ENCODE assay signal across 1 cellular context in genomic region chr12:52036587-52037171, GRCh38.
A peak's percentile ranks its signal among the peaks of the same experiment; 100 is the strongest.
TF ChIP-seq lines count a peak whose summit lies in the region.

No MANE protein-coding gene starts in this region.

TF ChIP-seq in HepG2, 621 proteins besides CTCF, POLR2A, EP300 and RAD21 (continued from another document and continues in another):
- TF ChIP-seq HOXA9 (CRISPR knock-in tag; IDR thresholded peaks at IDR 0.05; ENCODE audit: borderline replicate concordance) (no peak), CERS6 (CRISPR knock-in tag; IDR thresholded peaks at IDR 0.05) (no peak), ZSCAN5A (CRISPR knock-in tag; IDR thresholded peaks at IDR 0.05; ENCODE audit: borderline replicate concordance) (no peak), ZNF780A (CRISPR knock-in tag; IDR thresholded peaks at IDR 0.05) (no peak), ZNF687 (CRISPR knock-in tag; IDR thresholded peaks at IDR 0.05) (peak; percentile 74; the same call in 1 of the 2 replicates), ZNF605 (CRISPR knock-in tag; IDR thresholded peaks at IDR 0.05) (peak; percentile 28; the same call in 1 of the 2 replicates), ZNF460 (CRISPR knock-in tag; IDR thresholded peaks at IDR 0.05; ENCODE audit: borderline replicate concordance) (no peak), ASH2L (IDR thresholded peaks at IDR 0.05; ENCODE audit: insufficient read length, low read depth, low read length) (no peak), ZNF251 (CRISPR knock-in tag; IDR thresholded peaks at IDR 0.05) (no peak), SIN3A (IDR thresholded peaks at IDR 0.05; ENCODE audit: borderline replicate concordance, low read depth, low read length) (no peak), NPAS2 (CRISPR knock-in tag; IDR thresholded peaks at IDR 0.05; ENCODE audit: borderline replicate concordance) (no peak), ZSCAN31 (CRISPR knock-in tag; IDR thresholded peaks at IDR 0.05; ENCODE audit: low read depth) (no peak), E2F1 (CRISPR knock-in tag; IDR thresholded peaks at IDR 0.05) (no peak), ZHX1 (CRISPR knock-in tag; IDR thresholded peaks at IDR 0.05; ENCODE audit: low read depth) (no peak), ZKSCAN8 (CRISPR knock-in tag; IDR thresholded peaks at IDR 0.05; ENCODE audit: borderline replicate concordance) (no peak), KDM1A (CRISPR knock-in tag; IDR thresholded peaks at IDR 0.05) (no peak), ZBTB1 (CRISPR knock-in tag; IDR thresholded peaks at IDR 0.05; ENCODE audit: borderline replicate concordance) (no peak), ATF6 (CRISPR knock-in tag; conservative IDR thresholded peaks at IDR 0.05) (no peak), ZNF18 (CRISPR knock-in tag; IDR thresholded peaks at IDR 0.05; ENCODE audit: insufficient replicate concordance) (no peak), MZF1 (CRISPR knock-in tag; IDR thresholded peaks at IDR 0.05; ENCODE audit: borderline replicate concordance) (no peak), TMF1 (CRISPR knock-in tag; IDR thresholded peaks at IDR 0.05; ENCODE audit: low read depth) (no peak), ZNF557 (CRISPR knock-in tag; IDR thresholded peaks at IDR 0.05) (no peak), ZNF552 (CRISPR knock-in tag; IDR thresholded peaks at IDR 0.05; ENCODE audit: borderline replicate concordance) (no peak), ZNF616 (CRISPR knock-in tag; IDR thresholded peaks at IDR 0.05; ENCODE audit: low read depth) (no peak), STAT6 (CRISPR knock-in tag; IDR thresholded peaks at IDR 0.05; ENCODE audit: borderline replicate concordance) (no peak), TGIF2 (CRISPR knock-in tag; IDR thresholded peaks at IDR 0.05) (no peak), GATAD1 (CRISPR knock-in tag; IDR thresholded peaks at IDR 0.05) (no peak), ZNF569 (CRISPR knock-in tag; IDR thresholded peaks at IDR 0.05; ENCODE audit: borderline replicate concordance) (no peak), ZBTB7B (CRISPR knock-in tag; IDR thresholded peaks at IDR 0.05) (no peak; the same call in 1 of the 2 replicates), THAP7 (CRISPR knock-in tag; IDR thresholded peaks at IDR 0.05) (no peak), NCOR1 (IDR thresholded peaks at IDR 0.05; ENCODE audit: borderline replicate concordance, low read length) (no peak), HIC2 (CRISPR knock-in tag; IDR thresholded peaks at IDR 0.05; ENCODE audit: low read depth) (peak; percentile 71; the same call in 1 of the 2 replicates), TEF (CRISPR knock-in tag; IDR thresholded peaks at IDR 0.05) (peak; percentile 81; the same call in 1 of the 2 replicates), KLF12 (CRISPR knock-in tag; IDR thresholded peaks at IDR 0.05; ENCODE audit: borderline replicate concordance) (no peak), FOXP1 (IDR thresholded peaks at IDR 0.05) (no peak), FOXP1 (CRISPR knock-in tag; IDR thresholded peaks at IDR 0.05) (no peak)
